In the genomic region with DNA sequence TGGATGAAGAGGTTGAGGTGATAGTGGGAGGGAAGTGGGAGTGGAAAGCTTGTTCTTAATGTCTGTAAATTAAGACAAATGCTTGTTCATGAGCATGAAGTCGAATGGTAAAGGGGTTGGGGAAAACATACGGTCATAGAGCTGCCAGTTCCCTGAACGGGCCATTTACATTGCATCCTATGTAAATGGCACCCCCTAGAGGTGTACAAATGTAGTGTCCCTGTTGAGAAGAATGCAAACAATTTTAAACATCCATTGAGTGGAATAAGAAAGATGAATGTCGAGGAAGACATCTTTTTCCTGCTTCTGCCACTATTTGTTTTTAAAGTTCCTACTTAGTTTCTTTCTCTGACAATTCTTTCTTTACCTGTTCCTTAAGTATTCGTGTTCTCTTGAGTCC, we compare ENCODE assay signal across 11 cellular contexts.
DNase-seq lines count a peak whose midpoint lies in the region; ATAC-seq and TF ChIP-seq lines count a peak whose summit lies in the region.
"Had no signal": no experiment of that assay in that cellular context is flagged by ENCODE, and none has a peak within 500 bp of the region (broad histone marks: within the 10 kb centered on the region; RNA-seq: fewer than 3 reads in every experiment).

No MANE protein-coding gene starts in this region.

- no peak overlapping the region for H3K27ac ChIP-seq in OCI-LY1 (ENCODE audit: low read depth, low read length, poor library complexity, severe bottlenecking)

- intact Hi-C loops in left colon (cut with DNase I, micrococcal nuclease), result no loop called here

- H3K4me3 ChIP-seq in OCI-LY1 (ENCODE audit: low read depth, low read length, poor library complexity, severe bottlenecking) (no peak overlapping the region), epithelial cell of proximal tubule (ENCODE audit: low read depth, low read length) (no peak overlapping the region)

- no peaks in the 10 kb centered on the region for H3K9me3 ChIP-seq in OCI-LY1 (ENCODE audit: low read length)

- H4K20me1 ChIP-seq in OCI-LY1 (ENCODE audit: insufficient read depth, low read length), result no peaks in the 10 kb centered on the region

- H3K79me2 ChIP-seq in OCI-LY1 (ENCODE audit: insufficient read depth, low read length), result no peaks in the 10 kb centered on the region

- H2AFZ ChIP-seq in OCI-LY1 (ENCODE audit: low read length), result no peak overlapping the region

- H3K9ac ChIP-seq in OCI-LY1 (ENCODE audit: low read length), result no peak overlapping the region

- H3K27me3 ChIP-seq in OCI-LY1 (ENCODE audit: insufficient read depth, low read length), result 0 out of 2 replicates have a peak, but pooled peaks cover 5% of the 10 kb centered on the region

- no peaks in the 10 kb centered on the region for H3K9me2 ChIP-seq in OCI-LY1 (ENCODE audit: low read depth, low read length)

- TF ChIP-seq CTCF in GM13977 (IDR thresholded peaks at IDR 0.05; ENCODE audit: extremely low read depth, insufficient read depth, missing control alignments) (peak; percentile 31), OCI-LY1 (IDR thresholded peaks at IDR 0.05; ENCODE audit: low read length) (peak; percentile 54), epithelial cell of proximal tubule (conservative IDR thresholded peaks at IDR 0.05; ENCODE audit: low read depth, low read length) (peak; percentile 48)

- in situ Hi-C loops in GM13977 (cut with MboI; ENCODE audit: low pct_unique_long_range_greater_than_20kb, low sequenced_read_pairs, unreplicated experiment), result no loop called here

- no peak overlapping the region for H3K4me2 ChIP-seq in OCI-LY1 (ENCODE audit: low read length)

- no peaks in the 10 kb centered on the region for H3K36me3 ChIP-seq in OCI-LY1 (ENCODE audit: insufficient read depth, low read length)

- H3F3A ChIP-seq in OCI-LY1 (ENCODE audit: insufficient read depth, low read length), result no peaks in the 10 kb centered on the region

- H3K4me1 ChIP-seq in OCI-LY1 (ENCODE audit: insufficient read depth, low read length, severe bottlenecking), result no peaks in the 10 kb centered on the region

- ATAC-seq in HG02623 (IDR thresholded peaks at IDR 0.05; ENCODE audit: unreplicated experiment), result no peak
- ATAC-seq in left colon, result no peak
- no peak for ATAC-seq in GM18520 (IDR thresholded peaks at IDR 0.05; ENCODE audit: unreplicated experiment)

- DNase-seq in A172 (ENCODE audit: low spot score) (peak; percentile 20), GM13977 (ENCODE audit: low spot score) (no peak), epithelial cell of proximal tubule (ENCODE audit: low read depth) (no peak), left colon (no peak), germinal center (ENCODE audit: low spot score) (no peak)
- DNase-seq: activated CD4-positive, alpha-beta T cell treated with anti-CD3 and anti-CD28 coated beads for 4 hours; amniotic stem cell; COR-L47 had no signal
